ENCODE assay signal across 12 cellular contexts in genomic region chr4:173516621-173517612, GRCh38. TPM values are rescaled to one million over a fixed set of nuclear protein-coding genes. Genes with fewer than 3 reads are reported as not detected.
A peak's percentile ranks its signal among the peaks of the same experiment; 100 is the strongest.
DNase-seq lines count a peak whose midpoint lies in the region; ATAC-seq and TF ChIP-seq lines count a peak whose summit lies in the region.
"Had no signal": no experiment of that assay in that cellular context is flagged by ENCODE, and none has a peak within 500 bp of the region (broad histone marks: within the 10 kb centered on the region; RNA-seq: fewer than 3 reads in every experiment).

No MANE protein-coding gene starts in this region.

- ATAC-seq in CD4-positive, alpha-beta T cell (ENCODE audit: poor library complexity): no peak
- ATAC-seq in left cardiac atrium (peak; percentile 6 to 22), PC-3 (no peak), GM21367 (IDR thresholded peaks at IDR 0.05; ENCODE audit: unreplicated experiment) (no peak), HG02678 (IDR thresholded peaks at IDR 0.05; ENCODE audit: unreplicated experiment) (no peak)

- peak overlapping the region; percentile 9 for H3K4me3 Mint-ChIP-seq in CD4-positive, alpha-beta T cell
- no peak overlapping the region for H3K4me3 Mint-ChIP-seq in neural progenitor cell

- peak overlapping the region; percentile 72 for H3K9ac ChIP-seq in SK-N-SH
- no peak overlapping the region for H3K9ac ChIP-seq in neural progenitor cell
- H3K9ac ChIP-seq in PC-3 (ENCODE audit: low read length): no peak overlapping the region
- H3K9ac ChIP-seq: BLaER1 had no signal

- H3K79me2 ChIP-seq in SK-N-SH (ENCODE audit: insufficient read depth) (peaks cover 10% of the 10 kb centered on the region; the same call in 1 of the 2 replicates), neural progenitor cell (ENCODE audit: low read depth) (no peaks in the 10 kb centered on the region), PC-3 (ENCODE audit: low read length) (no peaks in the 10 kb centered on the region)

- CTCF ChIA-PET in CD4-positive, alpha-beta T cell (lab: Charles Lee): no interaction called here
- CTCF ChIA-PET in SK-N-SH (lab: Yijun Ruan, JAX) (interaction anchor here (0.9 to 1.8 kb wide), 5 partner anchors 9 to 216 kb away, joined by 3 to 7 read pairs (median 4); no protein-coding TSS in a partner anchor), PC-3 (lab: Charles Lee) (no interaction called here)

- H3K27me3 ChIP-seq in CD4-positive, alpha-beta T cell (ENCODE audit: control insufficient read depth, insufficient read depth, low read length): peaks cover 100% of the 10 kb centered on the region
- H3K27me3 ChIP-seq in SK-N-SH (ENCODE audit: insufficient read depth) (no peaks in the 10 kb centered on the region), neural progenitor cell (peaks cover 100% of the 10 kb centered on the region), PC-3 (ENCODE audit: low read length) (peaks cover 6% of the 10 kb centered on the region; the same call in 1 of the 2 replicates)

- H3F3A ChIP-seq in SK-N-SH (replicated peaks; ENCODE audit: insufficient read depth): peaks cover 37% of the 10 kb centered on the region
- peaks cover 30% of the 10 kb centered on the region for H3F3A ChIP-seq in neural progenitor cell (ENCODE audit: low read depth)
- H3F3A ChIP-seq in PC-3 (ENCODE audit: low read length, unreplicated experiment): no peaks in the 10 kb centered on the region

- H3K36me3 ChIP-seq in SK-N-SH (replicated peaks in 1 of 2; ENCODE audit: control insufficient read depth in 1 of 2, insufficient read depth in 2 of 2, low read length in 1 of 2) (peaks cover 0 to 2% of the 10 kb centered on the region in 2 experiments), neural progenitor cell (no peaks in the 10 kb centered on the region), PC-3 (ENCODE audit: low read depth, low read length) (no peaks in the 10 kb centered on the region)
- H3K36me3 ChIP-seq: BLaER1, thyroid gland had no signal

- H3K4me2 ChIP-seq in SK-N-SH: peak overlapping the region; percentile 78
- H3K4me2 ChIP-seq in neural progenitor cell: peak overlapping the region; percentile 70
- no peak overlapping the region for H3K4me2 ChIP-seq in PC-3 (ENCODE audit: low read length)

- no TSS peak for BruUV-seq in PC-3 (replicated peaks; lab: Mats Ljungman, UMichigan)

- no peak for DNase-seq in CD4-positive, alpha-beta T cell
- DNase-seq in SK-N-SH (peak; percentile 70), left cardiac atrium (no peak), neural progenitor cell (ENCODE audit: low spot score) (peak; percentile 81), PC-3 (no peak)
- no peak for DNase-seq in activated CD8-positive, alpha-beta memory T cell treated with anti-CD3 and anti-CD28 coated beads, Interleukin-2, amount 50 U/mL, for 4 hours
- DNase-seq: NCI-H1092 treated with DMSO at 0.1 percent for 48 hours, NCI-H774, thyroid gland had no signal

- H3K27ac ChIP-seq in CD4-positive, alpha-beta T cell (ENCODE audit: low read depth, low read length): no peak overlapping the region
- H3K27ac ChIP-seq in SK-N-SH (ENCODE audit: low read depth in 2 of 2, low read length in 1 of 2) (peak overlapping the region; percentile 99), neural progenitor cell (no peak overlapping the region), PC-3 (ENCODE audit: low read length) (no peak overlapping the region)
- H3K27ac ChIP-seq: BLaER1 had no signal

- intact Hi-C loops in CD4-positive, alpha-beta T cell (cut with DNase I, micrococcal nuclease): no loop called here
- intact Hi-C loops in left cardiac atrium (cut with DNase I) (no loop called here), PC-3 (cut with micrococcal nuclease) (no loop called here)

- no peak for TF ChIP-seq CTCF in CD4-positive, alpha-beta T cell (IDR thresholded peaks at IDR 0.05)
- TF ChIP-seq CTCF in SK-N-SH (IDR thresholded peaks at IDR 0.05): peak; percentile 29
- TF ChIP-seq CTCF in neural progenitor cell (IDR thresholded peaks at IDR 0.05): peak; percentile 16
- TF ChIP-seq CTCF in PC-3 (conservative IDR thresholded peaks at IDR 0.05; ENCODE audit: low read depth, low read length): no peak

- H4K20me1 ChIP-seq in SK-N-SH (ENCODE audit: insufficient read depth): no peaks in the 10 kb centered on the region
- H4K20me1 ChIP-seq in neural progenitor cell (ENCODE audit: low read depth): peaks cover 80% of the 10 kb centered on the region
- H4K20me1 ChIP-seq in PC-3 (ENCODE audit: low read length): no peaks in the 10 kb centered on the region
- H4K20me1 ChIP-seq: BLaER1 had no signal

- H3K9me3 Mint-ChIP-seq in CD4-positive, alpha-beta T cell: peaks cover 2% of the 10 kb centered on the region
- H3K9me3 Mint-ChIP-seq in neural progenitor cell: peaks cover 10% of the 10 kb centered on the region

- TF ChIP-seq RAD21 in SK-N-SH (IDR thresholded peaks at IDR 0.05; ENCODE audit: low read length): 0 out of 2 replicates have a peak, but pooled peaks have one; percentile 14

- POLR2A ChIA-PET in CD4-positive, alpha-beta T cell (lab: Charles Lee): no interaction called here
- POLR2A ChIA-PET in SK-N-SH (lab: Yijun Ruan, JAX) (interaction anchor here (0.5 to 8.7 kb wide), 23 partner anchors 9 to 682 kb away, joined by 3 to 142 read pairs (median 7); partner anchors contain the start of genes HAND2 and SAP30), PC-3 (lab: Charles Lee; ENCODE audit: unreplicated experiment) (no interaction called here)

- H3K4me3 ChIP-seq in SK-N-SH (ENCODE audit: low read depth in 2 of 2, low read length in 1 of 2) (peak overlapping the region; percentile 50 to 58), neural progenitor cell (peak overlapping the region; percentile 22), PC-3 (ENCODE audit: low read length) (no peak overlapping the region)
- H3K4me3 ChIP-seq: BLaER1, thyroid gland had no signal

- peaks cover 23% of the 10 kb centered on the region for H3K4me1 Mint-ChIP-seq in CD4-positive, alpha-beta T cell (ENCODE audit: low read depth)
- peaks cover 10% of the 10 kb centered on the region for H3K4me1 Mint-ChIP-seq in neural progenitor cell

- H3K9me2 ChIP-seq in SK-N-SH: no peaks in the 10 kb centered on the region
- H3K9me2 ChIP-seq in PC-3 (replicated peaks; ENCODE audit: low read length): no peaks in the 10 kb centered on the region

- WGBS in SK-N-SH (ENCODE audit: low lambda C conversion rate): 52% methylated on average over 46 of the region's 51 CpGs

- H3K9me3 ChIP-seq in CD4-positive, alpha-beta T cell (ENCODE audit: control insufficient read depth, low read length): peaks cover 14% of the 10 kb centered on the region
- H3K9me3 ChIP-seq in SK-N-SH: no peaks in the 10 kb centered on the region
- H3K9me3 ChIP-seq in neural progenitor cell (ENCODE audit: low read depth): no peaks in the 10 kb centered on the region
- no peaks in the 10 kb centered on the region for H3K9me3 ChIP-seq in PC-3 (ENCODE audit: low read length)
- H3K9me3 ChIP-seq: thyroid gland had no signal

- no peak for TF ChIP-seq EP300 in SK-N-SH (IDR thresholded peaks at IDR 0.05; ENCODE audit: borderline replicate concordance in 1 of 2, low read depth in 1 of 2, low read length in 1 of 2)

- no peak overlapping the region for H3K27ac Mint-ChIP-seq in CD4-positive, alpha-beta T cell
- H3K27ac Mint-ChIP-seq in neural progenitor cell: no peak overlapping the region

- H2AFZ ChIP-seq in SK-N-SH (ENCODE audit: low read depth) (peak overlapping the region; percentile 21; the same call in 1 of the 2 replicates), neural progenitor cell (replicated peaks) (no peak overlapping the region), PC-3 (ENCODE audit: low read length) (no peak overlapping the region)

- H3K27me3 Mint-ChIP-seq in CD4-positive, alpha-beta T cell: peaks cover 100% of the 10 kb centered on the region
- H3K27me3 Mint-ChIP-seq in neural progenitor cell (ENCODE audit: insufficient read depth, low read depth): peaks cover 97% of the 10 kb centered on the region

- no peaks in the 10 kb centered on the region for H3K36me3 Mint-ChIP-seq in CD4-positive, alpha-beta T cell (ENCODE audit: low read depth)
- H3K36me3 Mint-ChIP-seq in neural progenitor cell: no peaks in the 10 kb centered on the region

- H3K4me1 ChIP-seq in SK-N-SH (ENCODE audit: control insufficient read depth in 1 of 2, insufficient read depth in 2 of 2, low read depth in 1 of 2, low read length in 1 of 2) (peaks cover 21 to 45% of the 10 kb centered on the region in 2 experiments), neural progenitor cell (peaks cover 26% of the 10 kb centered on the region), PC-3 (ENCODE audit: insufficient read depth, low read length) (no peaks in the 10 kb centered on the region)

TF ChIP-seq in SK-N-SH, 30 proteins besides CTCF, POLR2A, EP300 and RAD21 (continues in another document):
- TF ChIP-seq, protein P1, sequence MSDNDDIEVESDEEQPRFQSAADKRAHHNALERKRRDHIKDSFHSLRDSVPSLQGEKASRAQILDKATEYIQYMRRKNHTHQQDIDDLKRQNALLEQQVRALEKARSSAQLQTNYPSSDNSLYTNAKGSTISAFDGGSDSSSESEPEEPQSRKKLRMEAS (IDR thresholded peaks at IDR 0.05; ENCODE audit: low read depth): 0 out of 2 replicates have a peak, but pooled peaks have one; percentile 34
- TF ChIP-seq RXRA (IDR thresholded peaks at IDR 0.05; ENCODE audit: borderline replicate concordance, low read depth) (no peak), MXI1 (IDR thresholded peaks at IDR 0.05; ENCODE audit: low read depth, low read length) (peak; percentile 5; the same call in 1 of the 2 replicates), FOXJ3 (CRISPR knock-in tag; IDR thresholded peaks at IDR 0.05) (peak; percentile 46; the same call in 1 of the 2 replicates), TCF12 (IDR thresholded peaks at IDR 0.05) (peak; percentile 36; the same call in 1 of the 2 replicates), RFX5 (IDR thresholded peaks at IDR 0.05; ENCODE audit: low read length) (no peak), TAF1 (IDR thresholded peaks at IDR 0.05; ENCODE audit: borderline replicate concordance, low read depth, low read length) (0 out of 2 replicates have a peak, but pooled peaks have one; percentile 5)
- TF ChIP-seq, protein P2, sequence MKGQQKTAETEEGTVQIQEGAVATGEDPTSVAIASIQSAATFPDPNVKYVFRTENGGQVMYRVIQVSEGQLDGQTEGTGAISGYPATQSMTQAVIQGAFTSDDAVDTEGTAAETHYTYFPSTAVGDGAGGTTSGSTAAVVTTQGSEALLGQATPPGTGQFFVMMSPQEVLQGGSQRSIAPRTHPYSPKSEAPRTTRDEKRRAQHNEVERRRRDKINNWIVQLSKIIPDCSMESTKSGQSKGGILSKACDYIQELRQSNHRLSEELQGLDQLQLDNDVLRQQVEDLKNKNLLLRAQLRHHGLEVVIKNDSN (IDR thresholded peaks at IDR 0.05; ENCODE audit: borderline replicate concordance, low read depth): no peak

RNA-seq across cellular contexts. Expression of gene HAND2, which starts 13.1 kb away (rescaled TPM):
- not detected for total RNA-seq in CD4-positive, alpha-beta T cell
- polyA plus RNA-seq in SK-N-SH (2012; rRNA removed): 94.2 and 106 TPM in 2 replicates
- 129 and 139 TPM in 2 replicates for polyA plus RNA-seq in SK-N-SH (2012; cell fraction: cytosol; rRNA removed)
- 96.3 and 128 TPM in 2 replicates for polyA plus RNA-seq in SK-N-SH (2012; cell fraction: nucleus; rRNA removed)
- total RNA-seq in left cardiac atrium (10 to 100 TPM; 63.2 to 75.1 TPM), neural progenitor cell (ENCODE audit: low replicate concordance) (0.09 TPM in 1 of 2 replicates, not detected in the other), PC-3 (2014; rRNA removed) (not detected in 2 replicates)

Comparison
In these comparisons a context has a peak if more than half of its experiments do, and no peak if none do; other contexts are left out.
1. ATAC-seq: peak in left cardiac atrium (2 of 2); none in CD4-positive, alpha-beta T cell (single experiment), PC-3 (single experiment), GM21367 (single experiment) and HG02678 (single experiment).
2. DNase-seq: peak in SK-N-SH (single experiment) and neural progenitor cell (single experiment); none in CD4-positive, alpha-beta T cell (0 of 10), left cardiac atrium (single experiment), PC-3 (single experiment) and activated CD8-positive, alpha-beta memory T cell treated with anti-CD3 and anti-CD28 coated beads, Interleukin-2, amount 50 U/mL, for 4 hours (single experiment).
3. H3K27ac ChIP-seq: peak in SK-N-SH (2 of 2); none in CD4-positive, alpha-beta T cell (single experiment), neural progenitor cell (single experiment) and PC-3 (single experiment).
4. CTCF ChIP-seq: peak in SK-N-SH (single experiment) and neural progenitor cell (single experiment); none in CD4-positive, alpha-beta T cell (single experiment) and PC-3 (single experiment).
5. RNA of gene HAND2, which starts 13.1 kb away (total RNA-seq): 63.2 to 75.1 TPM in left cardiac atrium; not detected in CD4-positive, alpha-beta T cell, 0.09 TPM in neural progenitor cell and not detected in PC-3; every median in the first group is over 10 times any median in the second.